Comparison of ENCODE assay signal across 9 cellular contexts in the genomic region with DNA sequence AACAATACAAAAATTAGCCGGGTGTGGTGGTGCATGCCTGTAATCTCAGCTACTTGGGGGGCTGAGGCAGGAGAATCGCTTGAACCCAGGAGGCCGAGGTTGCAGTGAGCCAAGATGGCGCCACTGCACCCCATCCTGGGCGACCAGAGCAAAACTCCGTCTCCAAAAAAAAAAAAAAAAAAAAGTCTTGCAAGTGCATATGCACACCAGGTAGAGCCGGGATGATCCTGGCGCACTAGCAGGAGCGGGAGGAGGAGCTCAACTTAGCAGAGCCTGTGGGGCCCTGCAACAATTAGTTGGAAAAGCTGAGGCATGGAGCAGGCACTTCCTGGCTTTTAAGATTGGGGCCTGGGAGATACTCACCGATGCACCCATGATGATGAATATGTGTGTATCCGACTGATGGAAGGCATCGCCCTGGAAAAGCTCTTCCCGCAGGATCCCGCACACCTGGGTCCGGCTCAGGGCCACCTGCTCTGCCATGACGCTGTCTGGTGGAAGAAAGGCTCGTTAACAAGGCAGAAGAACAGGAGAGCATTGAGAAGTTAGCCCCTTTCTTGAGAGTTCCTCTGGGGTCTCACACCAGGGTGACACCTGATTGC. TPM values are rescaled to one million over a fixed set of nuclear protein-coding genes. Genes with fewer than 3 reads are reported as not detected.
DNase-seq lines count a peak whose midpoint lies in the region; ATAC-seq and TF ChIP-seq lines count a peak whose summit lies in the region.
"Had no signal": no experiment of that assay in that cellular context is flagged by ENCODE, and none has a peak within 500 bp of the region (broad histone marks: within the 10 kb centered on the region; RNA-seq: fewer than 3 reads in every experiment).

No MANE protein-coding gene starts in this region.

- H3K4me2 ChIP-seq in mammary epithelial cell (ENCODE audit: insufficient read depth, low read depth, low read length), result peak overlapping the region; percentile 85

- H3K9ac ChIP-seq in HUES6 (ENCODE audit: low read length), result no peak overlapping the region
- no peak overlapping the region for H3K9ac ChIP-seq in mammary epithelial cell (ENCODE audit: insufficient read depth, low read length)

- TF ChIP-seq CTCF in AG09309 (IDR thresholded peaks at IDR 0.05; ENCODE audit: control insufficient read depth, insufficient read depth, low read depth, low read length, missing control alignments) (no peak), mammary epithelial cell (conservative IDR thresholded peaks at IDR 0.05 in 1 of 2, IDR thresholded peaks at IDR 0.05 in 1 of 2; ENCODE audit: extremely low read depth in 1 of 2, insufficient read depth in 1 of 2, low read depth in 1 of 2, low read length in 2 of 2) (no peak)

- H4K20me1 ChIP-seq in mammary epithelial cell (ENCODE audit: insufficient read depth, low read length), result no peaks in the 10 kb centered on the region

- H3K4me1 ChIP-seq in HUES6 (ENCODE audit: control insufficient read depth, insufficient read depth, low read length) (peaks cover 20% of the 10 kb centered on the region; the same call in 1 of the 2 replicates), mammary epithelial cell (ENCODE audit: insufficient read depth, low read length) (peaks cover 35% of the 10 kb centered on the region), muscle layer of duodenum (ENCODE audit: control insufficient read depth in 1 of 2, insufficient read depth in 2 of 2, low read length in 2 of 2) (peaks cover 0 to 18% of the 10 kb centered on the region in 2 donors)

- BruUV-seq in mammary epithelial cell (replicated peaks; lab: Mats Ljungman, UMichigan), result no TSS peak

- dilution Hi-C loops in mammary epithelial cell (cut with HindIII; ENCODE audit: low sequenced_read_pairs), result no loop called here

- in situ Hi-C loops in mammary epithelial cell (cut with MboI; ENCODE audit: low sequenced_read_pairs in 2 of 2), result no loop called here

- H3K36me3 ChIP-seq in HUES6 (ENCODE audit: control insufficient read depth, insufficient read depth, low read length) (peaks cover 32% of the 10 kb centered on the region), mammary epithelial cell (ENCODE audit: insufficient read depth, low read length) (peaks cover 5% of the 10 kb centered on the region), muscle layer of duodenum (ENCODE audit: control insufficient read depth in 1 of 2, insufficient read depth in 2 of 2, low read length in 2 of 2) (peaks cover 0 to 6% of the 10 kb centered on the region in 2 donors)
- H3K36me3 ChIP-seq: pancreas had no signal

- no peak overlapping the region for H2AFZ ChIP-seq in mammary epithelial cell (ENCODE audit: low read depth, low read length)

- intact Hi-C loops in mammary epithelial cell (cut with micrococcal nuclease), result no loop called here

- ATAC-seq in HG02885 (IDR thresholded peaks at IDR 0.05; ENCODE audit: poor library complexity, unreplicated experiment) (no peak), HG03139 (IDR thresholded peaks at IDR 0.05; ENCODE audit: unreplicated experiment) (no peak)

- H3K79me2 ChIP-seq in mammary epithelial cell (ENCODE audit: insufficient read depth, low read length), result peaks cover 58% of the 10 kb centered on the region

- WGBS in mammary epithelial cell (ENCODE audit: low coverage, missing lambda C conversion rate), result 96% methylated on average over 11 of the region's 17 CpGs

- CTCF ChIA-PET in mammary epithelial cell (lab: Charles Lee; ENCODE audit: low non-redundant PET), result no interaction called here

- H3K4me3 ChIP-seq in AG09309 (ENCODE audit: control insufficient read depth, low read depth, low read length) (peak overlapping the region; percentile 54), HUES6 (ENCODE audit: low read depth, low read length) (peak overlapping the region; percentile 88), mammary epithelial cell (replicated peaks in 1 of 3; ENCODE audit: insufficient read depth in 1 of 3, low read depth in 2 of 3, low read length in 3 of 3) (peak overlapping the region; percentile 49 to 76 (median 56)), muscle layer of duodenum (ENCODE audit: low read depth in 1 of 2, low read length in 2 of 2) (peak overlapping the region; percentile 61 to 83)

- H3K9me3 ChIP-seq in HUES6 (ENCODE audit: control insufficient read depth, insufficient read depth, low read depth, low read length), result peaks cover 17% of the 10 kb centered on the region; the same call in 1 of the 2 replicates
- no peaks in the 10 kb centered on the region for H3K9me3 ChIP-seq in mammary epithelial cell (replicated peaks; ENCODE audit: insufficient read depth, low read length)
- H3K9me3 ChIP-seq in muscle layer of duodenum (ENCODE audit: control insufficient read depth in 1 of 2, low read length in 2 of 2), result no peaks in the 10 kb centered on the region
- H3K9me3 ChIP-seq: pancreas had no signal

- H3K27me3 ChIP-seq in HUES6 (ENCODE audit: control insufficient read depth, insufficient read depth, low read length) (no peaks in the 10 kb centered on the region), mammary epithelial cell (ENCODE audit: insufficient read depth, low read length) (no peaks in the 10 kb centered on the region), muscle layer of duodenum (ENCODE audit: low read depth, low read length) (no peaks in the 10 kb centered on the region)
- H3K27me3 ChIP-seq: pancreas had no signal

- H3K27ac ChIP-seq in HUES6 (ENCODE audit: low read depth, low read length) (no peak overlapping the region), mammary epithelial cell (ENCODE audit: insufficient read depth, low read depth, low read length) (peak overlapping the region; percentile 53), muscle layer of duodenum (ENCODE audit: low read length) (no peak overlapping the region)

- DNase-seq in AG09309 (ENCODE audit: low read depth), result no peak
- DNase-seq in mammary epithelial cell, result no peak
- no peak for DNase-seq in putamen (ENCODE audit: low spot score)
- no peak for DNase-seq in C1 segment of cervical spinal cord (lab: John Stamatoyannopoulos, UW)

RNA-seq across cellular contexts. Expression of gene G6PD, which starts 0.9 kb away (rescaled TPM):
- total RNA-seq in mammary epithelial cell, result 100 to 1,000 TPM in 1 of 2 donors, 10 to 100 TPM in 1; 77.2 to 124 TPM
- 150 TPM for polyA plus RNA-seq in mammary epithelial cell
- polyA minus RNA-seq in mammary epithelial cell, result 115 TPM

RNA-seq across cellular contexts. Expression of gene IKBKG, which starts 1.6 kb away (rescaled TPM):
- total RNA-seq in mammary epithelial cell, result 10 to 100 TPM; 11.2 to 31.4 TPM
- polyA plus RNA-seq in mammary epithelial cell, result 27.0 TPM
- polyA minus RNA-seq in mammary epithelial cell, result 12.4 TPM

RNA-seq across cellular contexts. Expression of gene FAM3A, which starts 29.7 kb away (rescaled TPM):
- 10 to 100 TPM; 24.3 to 41.4 TPM for total RNA-seq in mammary epithelial cell
- polyA plus RNA-seq in mammary epithelial cell, result 29.2 TPM
- polyA minus RNA-seq in mammary epithelial cell, result 9.1 TPM

RNA-seq across cellular contexts. Expression of gene CTAG1A, which starts 39.2 kb away (rescaled TPM):
- total RNA-seq in mammary epithelial cell, result not detected
- polyA plus RNA-seq in mammary epithelial cell, result not detected
- polyA minus RNA-seq in mammary epithelial cell, result not detected
- total RNA-seq: pancreas had no signal
- polyA plus RNA-seq: pancreas had no signal

RNA-seq across cellular contexts. Expression of gene SLC10A3, which starts 55.3 kb away (rescaled TPM):
- total RNA-seq in mammary epithelial cell, result 10 to 100 TPM; 27.2 to 29.6 TPM
- 29.3 TPM for polyA plus RNA-seq in mammary epithelial cell
- polyA minus RNA-seq in mammary epithelial cell, result 20.1 TPM
